28 cellular contexts compared by ENCODE assay signal in the genomic region with DNA sequence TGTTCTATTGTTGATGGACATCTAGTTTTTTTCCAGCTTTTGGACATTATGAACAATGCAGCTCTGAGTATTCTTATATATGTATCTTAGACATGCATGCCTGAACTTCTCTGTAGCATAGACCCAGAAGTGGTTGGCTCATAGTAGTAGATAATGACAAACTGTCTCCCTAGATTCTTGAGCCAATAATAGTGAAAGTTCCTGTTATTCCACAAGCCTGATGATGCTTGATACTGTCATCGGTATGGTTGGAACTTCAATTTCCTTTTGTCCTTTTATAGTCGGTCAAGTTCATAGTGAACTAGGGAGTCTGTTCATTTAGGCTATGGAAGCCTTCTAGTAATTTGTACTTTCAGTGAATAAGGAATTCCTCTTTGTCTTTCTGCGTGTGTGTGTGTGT.
"Had no signal": no experiment of that assay in that cellular context is flagged by ENCODE, and none has a peak within 500 bp of the region (broad histone marks: within the 10 kb centered on the region; RNA-seq: fewer than 3 reads in every experiment).

No MANE protein-coding gene starts in this region.

- H3K27me3 ChIP-seq: brain microvascular endothelial cell, colonic mucosa had no signal

- H3K4me3 ChIP-seq: colonic mucosa, K562, SK-N-MC had no signal

- H3K9me3 Mint-ChIP-seq: activated B cell treated with CpG ODN at 0.5 μM for 24 hours; activated CD4-positive, alpha-beta T cell treated with anti-CD3 and anti-CD28 coated beads, Interleukin-2, amount 10 ng/mL, durations not matched to agents 24 days and 14 days; activated naive CD4-positive, alpha-beta T cell treated with anti-CD3 and anti-CD28 coated beads, Interleukin-2, amount 50 U/mL, for 72 hours; activated naive CD8-positive, alpha-beta T cell treated with anti-CD3 and anti-CD28 coated beads, Interleukin-2, amount 50 U/mL, for 24 hours; activated T-cell treated with anti-CD3 and anti-CD28 coated beads, Interleukin-2, amount 50 U/mL, for 24 hours; activated T-helper 1 cell treated with anti-CD3 and anti-CD28 coated beads, Interleukin-12 subunit alpha, Interleukin-12 subunit beta, Interleukin-2, Interleukin-4 antibody, amounts not matched to agents 30 ng/mL and 10 ng/mL and 1 ng/mL, durations not matched to agents 14 hours and 24 hours and 36 hours; T-helper 2 cell treated with Interferon-gamma antibody and Interleukin-4, amounts not matched to agents 5 μg/mL and 100 μg/mL, for 36 hours had no signal

- H3K36me3 ChIP-seq: brain microvascular endothelial cell had no signal

- H3K27ac Mint-ChIP-seq: activated B cell treated with CpG ODN at 0.5 μM for 24 hours; activated CD4-positive, alpha-beta T cell treated with anti-CD3 and anti-CD28 coated beads, Interleukin-2, amount 10 ng/mL, durations not matched to agents 24 days and 14 days; activated CD8-positive, alpha-beta memory T cell treated with anti-CD3 and anti-CD28 coated beads, Interleukin-2, amount 10 ng/mL, durations not matched to agents 7 days and 5 days; activated naive CD4-positive, alpha-beta T cell treated with anti-CD3 and anti-CD28 coated beads, Interleukin-2, amount 50 U/mL, for 72 hours; activated naive CD8-positive, alpha-beta T cell treated with anti-CD3 and anti-CD28 coated beads, Interleukin-2, amount 50 U/mL, for 24 hours; activated T-cell treated with anti-CD3 and anti-CD28 coated beads, Interleukin-2, amount 50 U/mL, for 24 hours; activated T-helper 1 cell treated with anti-CD3 and anti-CD28 coated beads, Interleukin-12 subunit alpha, Interleukin-12 subunit beta, Interleukin-2, Interleukin-4 antibody, amounts not matched to agents 30 ng/mL and 10 ng/mL and 1 ng/mL, durations not matched to agents 14 hours and 24 hours and 36 hours; T-helper 2 cell treated with Interferon-gamma antibody and Interleukin-4, amounts not matched to agents 5 μg/mL and 100 μg/mL, for 36 hours had no signal

- H3K4me3 Mint-ChIP-seq: activated B cell treated with CpG ODN at 0.5 μM for 24 hours; activated CD4-positive, alpha-beta T cell treated with anti-CD3 and anti-CD28 coated beads, Interleukin-2, amount 10 ng/mL, durations not matched to agents 24 days and 14 days; activated CD8-positive, alpha-beta memory T cell treated with anti-CD3 and anti-CD28 coated beads, Interleukin-2, amount 10 ng/mL, durations not matched to agents 7 days and 5 days; activated naive CD8-positive, alpha-beta T cell treated with anti-CD3 and anti-CD28 coated beads, Interleukin-2, amount 50 U/mL, for 24 hours; activated T-cell treated with anti-CD3 and anti-CD28 coated beads, Interleukin-2, amount 50 U/mL, for 24 hours; activated T-helper 1 cell treated with anti-CD3 and anti-CD28 coated beads, Interleukin-12 subunit alpha, Interleukin-12 subunit beta, Interleukin-2, Interleukin-4 antibody, amounts not matched to agents 30 ng/mL and 10 ng/mL and 1 ng/mL, durations not matched to agents 14 hours and 24 hours and 36 hours; T-helper 2 cell treated with Interferon-gamma antibody and Interleukin-4, amounts not matched to agents 5 μg/mL and 100 μg/mL, for 36 hours had no signal

- H3K4me1 Mint-ChIP-seq: activated B cell treated with CpG ODN at 0.5 μM for 24 hours; activated CD8-positive, alpha-beta memory T cell treated with anti-CD3 and anti-CD28 coated beads, Interleukin-2, amount 10 ng/mL, durations not matched to agents 7 days and 5 days had no signal

- FAIRE-seq: K562 had no signal

- H3K4me1 ChIP-seq: colonic mucosa had no signal

- H3K9me3 ChIP-seq: colonic mucosa had no signal

- H3K27me3 Mint-ChIP-seq: activated B cell treated with CpG ODN at 0.5 μM for 24 hours; activated CD4-positive, alpha-beta T cell treated with anti-CD3 and anti-CD28 coated beads, Interleukin-2, amount 10 ng/mL, durations not matched to agents 24 days and 14 days; activated CD8-positive, alpha-beta memory T cell treated with anti-CD3 and anti-CD28 coated beads, Interleukin-2, amount 10 ng/mL, durations not matched to agents 7 days and 5 days; activated naive CD8-positive, alpha-beta T cell treated with anti-CD3 and anti-CD28 coated beads, Interleukin-2, amount 50 U/mL, for 24 hours; activated T-cell treated with anti-CD3 and anti-CD28 coated beads, Interleukin-2, amount 50 U/mL, for 24 hours had no signal

- DNase-seq: activated B cell treated with CpG ODN at 0.5 μM for 24 hours; activated CD4-positive, alpha-beta T cell treated with anti-CD3 and anti-CD28 coated beads for 1 hour; activated CD4-positive, alpha-beta T cell treated with anti-CD3 and anti-CD28 coated beads, Interleukin-2, amount 10 ng/mL, durations not matched to agents 24 days and 14 days; activated CD4-positive, alpha-beta T cell treated with anti-CD3 and anti-CD28 coated beads, Interleukin-2, amount 50 U/mL, for 48 hours; activated CD8-positive, alpha-beta memory T cell treated with anti-CD3 and anti-CD28 coated beads, Interleukin-2, amount 10 ng/mL, durations not matched to agents 7 days and 5 days; activated effector memory CD4-positive, alpha-beta T cell treated with Interleukin-2 at 50 U/mL for 16 hours; activated naive CD4-positive, alpha-beta T cell; activated naive CD8-positive, alpha-beta T cell treated with anti-CD3 and anti-CD28 coated beads, Interleukin-2, amount 50 U/mL, for 24 hours; activated T-cell treated with anti-CD3 and anti-CD28 coated beads, Interleukin-2, amount 50 U/mL, for 24 hours; amygdala; brain microvascular endothelial cell; caudate nucleus; colonic mucosa; Karpas-422; NCI-H1105 treated with DMSO at 0.1 percent for 48 hours; NCI-H146; NCI-H187 treated with DMSO at 0.1 percent for 48 hours; NCI-H2171; NCI-H2227 treated with DMSO at 0.1 percent for 48 hours; NCI-H446 treated with DMSO at 0.1 percent for 48 hours; NCI-H526; NCI-H774; T-helper 1 cell had no signal

- H3K27ac ChIP-seq: brain microvascular endothelial cell, colonic mucosa, SK-N-MC had no signal

- ATAC-seq: activated CD8-positive, alpha-beta memory T cell treated with anti-CD3 and anti-CD28 coated beads, Interleukin-2, amount 10 ng/mL, durations not matched to agents 7 days and 5 days; activated naive CD4-positive, alpha-beta T cell treated with anti-CD3 and anti-CD28 coated beads, Interleukin-2, amount 50 U/mL, for 72 hours; activated naive CD8-positive, alpha-beta T cell treated with anti-CD3 and anti-CD28 coated beads, Interleukin-2, amount 50 U/mL, for 24 hours; K562 had no signal
